ENCODE assay signal across 17 cellular contexts in genomic region chr5:969421-969839, GRCh38. TPM values are rescaled to one million over a fixed set of nuclear protein-coding genes. Genes with fewer than 3 reads are reported as not detected.
DNase-seq lines count a peak whose midpoint lies in the region; ATAC-seq and TF ChIP-seq lines count a peak whose summit lies in the region.
"Had no signal": no experiment of that assay in that cellular context is flagged by ENCODE, and none has a peak within 500 bp of the region (broad histone marks: within the 10 kb centered on the region; RNA-seq: fewer than 3 reads in every experiment).

No MANE protein-coding gene starts in this region.

- H3K18ac ChIP-seq in neuronal stem cell (ENCODE audit: low read length): no peak overlapping the region

- no peak overlapping the region for H4K91ac ChIP-seq in neuronal stem cell (ENCODE audit: low read depth, low read length, poor library complexity)

- H3K4ac ChIP-seq in neuronal stem cell (ENCODE audit: low read length): no peak overlapping the region

- no peak overlapping the region for H2BK120ac ChIP-seq in neuronal stem cell (ENCODE audit: low read depth, low read length)

- no peak overlapping the region for H3K9ac ChIP-seq in neuronal stem cell (ENCODE audit: low read depth, low read length, poor library complexity)

- H3K27ac ChIP-seq in neuronal stem cell (replicated peaks; ENCODE audit: low read length): no peak overlapping the region
- H3K27ac ChIP-seq: testis had no signal

- H2BK15ac ChIP-seq in neuronal stem cell (ENCODE audit: low read length): no peak overlapping the region

- H3K27me3 ChIP-seq in neuronal stem cell (ENCODE audit: control insufficient read depth in 3 of 3, insufficient read depth in 3 of 3, low read depth in 1 of 3, low read length in 3 of 3): peaks cover 0 to 2% (median 0%) of the 10 kb centered on the region in 3 experiments
- H3K27me3 ChIP-seq: testis had no signal

- no peak for ATAC-seq in GM21619 (IDR thresholded peaks at IDR 0.05; ENCODE audit: unreplicated experiment)
- ATAC-seq in GM18511 (IDR thresholded peaks at IDR 0.05; ENCODE audit: unreplicated experiment): no peak
- ATAC-seq in omental fat pad (ENCODE audit: low FRiP score): no peak
- ATAC-seq: GM12878 had no signal

- no peaks in the 10 kb centered on the region for H3K4me1 ChIP-seq in neuronal stem cell (ENCODE audit: control insufficient read depth in 2 of 2, insufficient read depth in 1 of 2, low read depth in 1 of 2, low read length in 2 of 2)
- H3K4me1 ChIP-seq: testis had no signal

- H3K4me3 ChIP-seq in fibroblast of mammary gland (ENCODE audit: control insufficient read depth, low read depth, low read length) (no peak overlapping the region), neuronal stem cell (ENCODE audit: low read length in 2 of 2) (no peak overlapping the region)
- H3K4me3 ChIP-seq: GM12878, skin epidermis, testis had no signal

- no peaks in the 10 kb centered on the region for H3K36me3 ChIP-seq in neuronal stem cell (replicated peaks in 1 of 2; ENCODE audit: control insufficient read depth in 2 of 2, insufficient read depth in 2 of 2, low read length in 2 of 2)

- H2BK12ac ChIP-seq in neuronal stem cell (ENCODE audit: low read length): no peak overlapping the region

- H3K14ac ChIP-seq in neuronal stem cell (ENCODE audit: low read length): no peak overlapping the region

- no peak overlapping the region for H2AK5ac ChIP-seq in neuronal stem cell (ENCODE audit: low read depth, low read length)

- peak; percentile 23 for DNase-seq in ELR (ENCODE audit: low read depth)
- DNase-seq in NCI-H69 (lab: John Stamatoyannopoulos, UW): peak; percentile 24
- DNase-seq in fibroblast of mammary gland (ENCODE audit: low read depth): peak; percentile 91
- no peak for DNase-seq in neuronal stem cell (ENCODE audit: low spot score)
- no peak for DNase-seq in omental fat pad (ENCODE audit: low spot score)
- DNase-seq: Calu3, H9, naive B cell, NCI-H1048, NCI-H748 treated with DMSO at 0.1 percent for 48 hours, SHP77, testis had no signal

- H3K9me3 ChIP-seq in neuronal stem cell (replicated peaks in 1 of 2; ENCODE audit: control insufficient read depth in 2 of 2, insufficient read depth in 1 of 2, low read depth in 1 of 2, low read length in 2 of 2): peaks cover 0 to 6% of the 10 kb centered on the region in 2 donors
- H3K9me3 ChIP-seq: testis had no signal

- H2BK5ac ChIP-seq in neuronal stem cell (ENCODE audit: low read length): no peak overlapping the region

- no peak overlapping the region for H3K4me2 ChIP-seq in neuronal stem cell (ENCODE audit: insufficient read depth, low read length, poor library complexity, severe bottlenecking)

- no CpG with 5 or more reads among the region's 14 CpGs for WGBS in neuronal stem cell (ENCODE audit: extremely low coverage in 2 of 2, insufficient read length in 2 of 2, insufficient replicate concordance in 1 of 2), 2 donors

- H3K79me1 ChIP-seq in neuronal stem cell (ENCODE audit: low read depth, low read length): no peaks in the 10 kb centered on the region

- no peak overlapping the region for H3K23ac ChIP-seq in neuronal stem cell (ENCODE audit: low read depth, low read length, poor library complexity)

- TF ChIP-seq CTCF in fibroblast of mammary gland (conservative IDR thresholded peaks at IDR 0.05; ENCODE audit: control insufficient read depth, insufficient read depth, low read depth, low read length): no peak
- no peak for TF ChIP-seq CTCF in omental fat pad (IDR thresholded peaks at IDR 0.05)

- H2AFZ ChIP-seq in neuronal stem cell (ENCODE audit: low read length): peak overlapping the region; percentile 16

- no peak overlapping the region for H4K8ac ChIP-seq in neuronal stem cell (ENCODE audit: low read depth, low read length)

RNA-seq across cellular contexts. Expression of gene NKD2, which starts 39.2 kb away (rescaled TPM):
- polyA plus RNA-seq in neuronal stem cell (2013, experiment 1 of 2): 11.1 TPM
- polyA plus RNA-seq in neuronal stem cell (2013, experiment 2 of 2): 11.1 TPM
- total RNA-seq in omental fat pad: 1 to 10 TPM; 1.1 to 7.1 (median 1.8) TPM
- total RNA-seq: chondrocyte had no signal

Comparison
In these comparisons a context has a peak if more than half of its experiments do, and no peak if none do; other contexts are left out.
1. DNase-seq: peak in ELR (single experiment), NCI-H69 (single experiment) and fibroblast of mammary gland (single experiment); none in neuronal stem cell (single experiment) and omental fat pad (single experiment).